ENCODE assay signal across 8 cellular contexts in genomic region chrX:63561425-63561824, GRCh38.
DNase-seq lines count a peak whose midpoint lies in the region; TF ChIP-seq lines count a peak whose summit lies in the region.

No MANE protein-coding gene starts in this region.

- POLR2A ChIA-PET in activated CD4-positive, alpha-beta T cell treated with anti-CD3 and anti-CD28 coated beads, Interleukin-2, amount 10 ng/mL, durations not matched to agents 7 days and 5 days (lab: Charles Lee): no interaction called here

- H3K4me1 Mint-ChIP-seq in activated CD4-positive, alpha-beta T cell treated with anti-CD3 and anti-CD28 coated beads, Interleukin-2, amount 10 ng/mL, durations not matched to agents 7 days and 5 days: peaks cover 15% of the 10 kb centered on the region
- H3K4me1 Mint-ChIP-seq in activated T-helper 1 cell treated with anti-CD3 and anti-CD28 coated beads, Interleukin-12 subunit alpha, Interleukin-12 subunit beta, Interleukin-2, Interleukin-4 antibody, amounts not matched to agents 30 ng/mL and 10 ng/mL and 1 ng/mL, durations not matched to agents 14 hours and 24 hours and 36 hours (ENCODE audit: low read depth): peaks cover 9% of the 10 kb centered on the region

- no peaks in the 10 kb centered on the region for H3K4me1 ChIP-seq in testis

- H3K4me3 Mint-ChIP-seq in activated CD4-positive, alpha-beta T cell treated with anti-CD3 and anti-CD28 coated beads, Interleukin-2, amount 10 ng/mL, durations not matched to agents 7 days and 5 days: peak overlapping the region; percentile 98
- peak overlapping the region; percentile 97 for H3K4me3 Mint-ChIP-seq in activated T-helper 1 cell treated with anti-CD3 and anti-CD28 coated beads, Interleukin-12 subunit alpha, Interleukin-12 subunit beta, Interleukin-2, Interleukin-4 antibody, amounts not matched to agents 30 ng/mL and 10 ng/mL and 1 ng/mL, durations not matched to agents 14 hours and 24 hours and 36 hours

- H3K36me3 ChIP-seq in testis (ENCODE audit: low read depth, missing control alignments): no peaks in the 10 kb centered on the region

- TF ChIP-seq POLR2A in testis (IDR thresholded peaks at IDR 0.05): no peak

- intact Hi-C loops in activated T-helper 1 cell treated with anti-CD3 and anti-CD28 coated beads, Interleukin-12 subunit alpha, Interleukin-12 subunit beta, Interleukin-2, Interleukin-4 antibody, amounts not matched to agents 30 ng/mL and 10 ng/mL and 1 ng/mL, durations not matched to agents 14 hours and 24 hours and 36 hours (cut with micrococcal nuclease): loop anchor here (1.0 to 5.0 kb wide), 4 partner anchors 193 to 1416 kb away; partner anchors contain the start of genes AMER1, SPIN4 and ZC4H2
- intact Hi-C loops in testis (cut with DNase I; ENCODE audit: low total_unique reads): no loop called here

- no peaks in the 10 kb centered on the region for H3K27me3 ChIP-seq in testis

- H3K9me3 ChIP-seq in testis: no peaks in the 10 kb centered on the region

- no peak overlapping the region for H3K27ac Mint-ChIP-seq in activated CD4-positive, alpha-beta T cell treated with anti-CD3 and anti-CD28 coated beads, Interleukin-2, amount 10 ng/mL, durations not matched to agents 7 days and 5 days
- H3K27ac Mint-ChIP-seq in activated T-helper 1 cell treated with anti-CD3 and anti-CD28 coated beads, Interleukin-12 subunit alpha, Interleukin-12 subunit beta, Interleukin-2, Interleukin-4 antibody, amounts not matched to agents 30 ng/mL and 10 ng/mL and 1 ng/mL, durations not matched to agents 14 hours and 24 hours and 36 hours: no peak overlapping the region

- no peak overlapping the region for H3K27ac ChIP-seq in testis

- no peak for DNase-seq in activated CD4-positive, alpha-beta T cell treated with anti-CD3 and anti-CD28 coated beads, Interleukin-2, amount 10 ng/mL, durations not matched to agents 7 days and 5 days
- no peak for DNase-seq in activated CD4-positive, alpha-beta T cell treated with anti-CD3 and anti-CD28 coated beads, Interleukin-2, amount 50 U/mL, for 4 hours
- no peak for DNase-seq in activated T-helper 1 cell treated with anti-CD3 and anti-CD28 coated beads, Interleukin-12 subunit alpha, Interleukin-12 subunit beta, Interleukin-2, Interleukin-4 antibody, amounts not matched to agents 30 ng/mL and 10 ng/mL and 1 ng/mL, durations not matched to agents 14 hours and 24 hours and 36 hours (ENCODE audit: low spot score)
- DNase-seq in iris pigment epithelial cell (ENCODE audit: low read depth): peak; percentile 5
- no peak for DNase-seq in testis
- no peak for DNase-seq in stimulated activated CD4-positive, alpha-beta T cell treated with anti-CD3 and anti-CD28 coated beads, Interleukin-4, amount 100 ng/mL, for 4 hours
- DNase-seq in NCI-H226: no peak
- DNase-seq in kidney glomerular epithelial cell (lab: John Stamatoyannopoulos, UW): no peak

- CTCF ChIA-PET in activated CD4-positive, alpha-beta T cell treated with anti-CD3 and anti-CD28 coated beads, Interleukin-2, amount 10 ng/mL, durations not matched to agents 7 days and 5 days (lab: Charles Lee): no interaction called here

- WGBS in testis, 2 donors: 4 to 5% methylated on average over 6 of the region's 6 CpGs

- H3K4me3 ChIP-seq in testis: peak overlapping the region; percentile 59 to 69

- peaks cover 11% of the 10 kb centered on the region for H3K36me3 Mint-ChIP-seq in activated CD4-positive, alpha-beta T cell treated with anti-CD3 and anti-CD28 coated beads, Interleukin-2, amount 10 ng/mL, durations not matched to agents 7 days and 5 days (ENCODE audit: low read depth)
- H3K36me3 Mint-ChIP-seq in activated T-helper 1 cell treated with anti-CD3 and anti-CD28 coated beads, Interleukin-12 subunit alpha, Interleukin-12 subunit beta, Interleukin-2, Interleukin-4 antibody, amounts not matched to agents 30 ng/mL and 10 ng/mL and 1 ng/mL, durations not matched to agents 14 hours and 24 hours and 36 hours (ENCODE audit: low read depth): peaks cover 4% of the 10 kb centered on the region

- no peaks in the 10 kb centered on the region for H3K9me3 Mint-ChIP-seq in activated CD4-positive, alpha-beta T cell treated with anti-CD3 and anti-CD28 coated beads, Interleukin-2, amount 10 ng/mL, durations not matched to agents 7 days and 5 days
- peaks cover 1% of the 10 kb centered on the region for H3K9me3 Mint-ChIP-seq in activated T-helper 1 cell treated with anti-CD3 and anti-CD28 coated beads, Interleukin-12 subunit alpha, Interleukin-12 subunit beta, Interleukin-2, Interleukin-4 antibody, amounts not matched to agents 30 ng/mL and 10 ng/mL and 1 ng/mL, durations not matched to agents 14 hours and 24 hours and 36 hours

- no peak for TF ChIP-seq CTCF in testis (IDR thresholded peaks at IDR 0.05)

- no peaks in the 10 kb centered on the region for H3K27me3 Mint-ChIP-seq in activated CD4-positive, alpha-beta T cell treated with anti-CD3 and anti-CD28 coated beads, Interleukin-2, amount 10 ng/mL, durations not matched to agents 7 days and 5 days
- H3K27me3 Mint-ChIP-seq in activated T-helper 1 cell treated with anti-CD3 and anti-CD28 coated beads, Interleukin-12 subunit alpha, Interleukin-12 subunit beta, Interleukin-2, Interleukin-4 antibody, amounts not matched to agents 30 ng/mL and 10 ng/mL and 1 ng/mL, durations not matched to agents 14 hours and 24 hours and 36 hours (ENCODE audit: insufficient read depth): no peaks in the 10 kb centered on the region
